13 cellular contexts compared by ENCODE assay signal in the genomic region with DNA sequence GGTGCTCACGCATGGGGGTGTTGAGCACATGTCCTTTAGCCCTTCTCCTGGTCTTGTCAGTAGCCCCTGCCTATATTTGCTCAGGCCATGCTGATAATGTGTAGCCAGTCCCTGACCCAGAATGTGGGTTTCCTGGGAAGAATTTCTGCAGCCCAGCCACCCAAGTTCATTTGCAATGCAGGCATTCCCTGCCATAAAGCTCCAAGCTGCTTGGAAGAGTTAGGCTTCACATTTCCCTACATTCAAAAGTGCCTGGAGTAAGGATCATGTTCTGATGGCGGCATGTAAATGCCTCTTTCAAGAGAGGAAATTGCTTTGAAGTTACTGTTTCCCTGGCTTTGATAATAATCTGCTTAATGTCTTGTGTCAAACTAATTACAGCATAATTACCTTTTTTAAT.
"Had no signal": no experiment of that assay in that cellular context is flagged by ENCODE, and none has a peak within 500 bp of the region (broad histone marks: within the 10 kb centered on the region; RNA-seq: fewer than 3 reads in every experiment).

No MANE protein-coding gene starts in this region.

- H3K4me3 Mint-ChIP-seq: effector memory CD8-positive, alpha-beta T cell; naive thymus-derived CD4-positive, alpha-beta T cell; nephron progenitor cell had no signal

- H3K27ac Mint-ChIP-seq: effector memory CD8-positive, alpha-beta T cell; naive thymus-derived CD4-positive, alpha-beta T cell; nephron progenitor cell had no signal

- H3K9me3 Mint-ChIP-seq: effector memory CD8-positive, alpha-beta T cell; nephron progenitor cell had no signal

- H3K27ac ChIP-seq: epithelial cell of prostate, esophagus squamous epithelium, gastroesophageal sphincter, neutrophil had no signal

- H3K4me1 Mint-ChIP-seq: naive thymus-derived CD4-positive, alpha-beta T cell; nephron progenitor cell had no signal

- H3K36me3 ChIP-seq: esophagus squamous epithelium, gastroesophageal sphincter, neutrophil had no signal

- H3K4me3 ChIP-seq: esophagus squamous epithelium, gastroesophageal sphincter had no signal

- DNase-seq: effector memory CD8-positive, alpha-beta T cell; esophagus squamous epithelium; foreskin fibroblast; glutamatergic neuron; kidney glomerular epithelial cell; naive thymus-derived CD4-positive, alpha-beta T cell; small intestine; stimulated activated CD4-positive, alpha-beta T cell treated with anti-CD3 and anti-CD28 coated beads, Interleukin-12 subunit alpha, Interleukin-12 subunit beta, amount 100 ng/mL, for 4 hours; stimulated activated naive CD4-positive, alpha-beta T cell treated with Interleukin-2 at 50 U/mL for 16 hours had no signal

- ATAC-seq: effector memory CD8-positive, alpha-beta T cell; gastroesophageal sphincter; naive thymus-derived CD4-positive, alpha-beta T cell had no signal

- H3K9me3 ChIP-seq: esophagus squamous epithelium, gastroesophageal sphincter, neutrophil had no signal

- H3K27me3 ChIP-seq: gastroesophageal sphincter had no signal

- H3K4me1 ChIP-seq: esophagus squamous epithelium, gastroesophageal sphincter had no signal
